Comparison of ENCODE assay signal across 16 cellular contexts in genomic region chr15:38685686-38686339, GRCh38.
A peak's percentile ranks its signal among the peaks of the same experiment; 100 is the strongest.
DNase-seq lines count a peak whose midpoint lies in the region; ATAC-seq and TF ChIP-seq lines count a peak whose summit lies in the region.
"Had no signal": no experiment of that assay in that cellular context is flagged by ENCODE, and none has a peak within 500 bp of the region (broad histone marks: within the 10 kb centered on the region; RNA-seq: fewer than 3 reads in every experiment).

No MANE protein-coding gene starts in this region.

- H4K91ac ChIP-seq in IMR-90 (ENCODE audit: insufficient read depth, low read depth, low read length) (no peak overlapping the region), mesenchymal stem cell (ENCODE audit: low read length) (no peak overlapping the region)

- H3K27ac ChIP-seq in IMR-90 (ENCODE audit: insufficient read depth, low read length) (no peak overlapping the region), mesenchymal stem cell (ENCODE audit: low read length, poor library complexity, severe bottlenecking) (no peak overlapping the region), tibial artery (no peak overlapping the region), breast epithelium (no peak overlapping the region)
- H3K27ac ChIP-seq: upper lobe of right lung had no signal

- H2AK9ac ChIP-seq in IMR-90 (replicated peaks; ENCODE audit: low read depth, low read length, poor library complexity), result no peak overlapping the region

- H2BK20ac ChIP-seq in IMR-90 (ENCODE audit: low read depth, low read length), result no peak overlapping the region

- no peak for ATAC-seq in IMR-90 (ENCODE audit: low read depth)
- ATAC-seq: upper lobe of right lung had no signal

- H2AFZ ChIP-seq in IMR-90 (replicated peaks; ENCODE audit: low read length, poor library complexity), result no peak overlapping the region
- peak overlapping the region; percentile 30 for H2AFZ ChIP-seq in mesenchymal stem cell (ENCODE audit: low read depth, low read length)

- no peak overlapping the region for H2BK12ac ChIP-seq in mesenchymal stem cell (ENCODE audit: low read length in 2 of 2)

- no CpG with 5 or more reads among the region's 4 CpGs for WGBS in IMR-90 (ENCODE audit: extremely low coverage in 2 of 2, insufficient read length in 1 of 2), 2 experiments
- WGBS in mesenchymal stem cell, result 89% methylated on average over 4 of the region's 4 CpGs

- H3K9ac ChIP-seq in IMR-90 (ENCODE audit: low read depth, low read length) (no peak overlapping the region), mesenchymal stem cell (ENCODE audit: low read length) (no peak overlapping the region)

- no peak overlapping the region for H3K4me3 ChIP-seq in IMR-90 (ENCODE audit: insufficient read depth, low read depth, low read length)
- no peak overlapping the region for H3K4me3 ChIP-seq in mesenchymal stem cell (ENCODE audit: insufficient read depth in 1 of 2, low read depth in 1 of 2, low read length in 2 of 2)
- H3K4me3 ChIP-seq in tibial artery, result no peak overlapping the region
- H3K4me3 ChIP-seq in breast epithelium, result no peak overlapping the region
- H3K4me3 ChIP-seq: upper lobe of right lung had no signal

- H3K27me3 Mint-ChIP-seq in activated CD4-positive, alpha-beta T cell treated with anti-CD3 and anti-CD28 coated beads, Interleukin-2, amount 10 ng/mL, durations not matched to agents 24 days and 14 days, result no peaks in the 10 kb centered on the region
- no peaks in the 10 kb centered on the region for H3K27me3 Mint-ChIP-seq in activated T-helper 1 cell treated with anti-CD3 and anti-CD28 coated beads, Interleukin-12 subunit alpha, Interleukin-12 subunit beta, Interleukin-2, Interleukin-4 antibody, amounts not matched to agents 30 ng/mL and 10 ng/mL and 1 ng/mL, durations not matched to agents 14 hours and 24 hours and 36 hours (ENCODE audit: insufficient read depth)
- H3K27me3 Mint-ChIP-seq: B cell; dendritic cell treated with granulocyte-macrophage colony-stimulating factor and Interleukin-4, amounts not matched to agents 40 ng/mL and 50 ng/mL, for 4 days had no signal

- peak; percentile 90 for DNase-seq in activated CD4-positive, alpha-beta T cell treated with anti-CD3 and anti-CD28 coated beads, Interleukin-2, amount 10 ng/mL, durations not matched to agents 24 days and 14 days
- DNase-seq in activated CD4-positive, alpha-beta T cell treated with anti-CD3 and anti-CD28 coated beads, Interleukin-2, amount 50 U/mL, for 4 hours, result no peak
- no peak for DNase-seq in IMR-90
- DNase-seq in activated T-helper 1 cell treated with anti-CD3 and anti-CD28 coated beads, Interleukin-12 subunit alpha, Interleukin-12 subunit beta, Interleukin-2, Interleukin-4 antibody, amounts not matched to agents 30 ng/mL and 10 ng/mL and 1 ng/mL, durations not matched to agents 14 hours and 24 hours and 36 hours (ENCODE audit: low spot score), result peak; percentile 51
- DNase-seq in mesenchymal stem cell, result no peak
- no peak for DNase-seq in tibial artery
- DNase-seq in HK-2 (ENCODE audit: unreplicated experiment), result no peak
- no peak for DNase-seq in breast epithelium (ENCODE audit: low spot score in 2 of 2)
- DNase-seq: 8988T; NCI-H2171 treated with DMSO at 0.1 percent for 48 hours; NCI-H526 treated with DMSO at 0.1 percent for 48 hours; stimulated activated CD4-positive, alpha-beta T cell treated with anti-CD3 and anti-CD28 coated beads, Interleukin-2, amount 100 ng/mL, for 24 hours; upper lobe of right lung had no signal

- CTCF ChIA-PET in IMR-90 (lab: Yijun Ruan, JAX), result interaction anchor here (1.9 kb wide), 1 partner anchor 14 kb away, joined by 6 read pairs; no protein-coding TSS in a partner anchor

- no peak overlapping the region for H3K4ac ChIP-seq in IMR-90 (ENCODE audit: low read depth, low read length)
- no peak overlapping the region for H3K4ac ChIP-seq in mesenchymal stem cell (ENCODE audit: low read depth in 1 of 2, low read length in 2 of 2)

- in situ Hi-C loops in IMR-90 (cut with MboI; ENCODE audit: low sequenced_read_pairs), result loop anchor here (25.0 kb wide), 1 partner anchor 249 kb away; no protein-coding TSS in a partner anchor

- no peaks in the 10 kb centered on the region for H4K20me1 ChIP-seq in IMR-90 (ENCODE audit: insufficient read depth, low read length)

- H2BK15ac ChIP-seq in IMR-90 (ENCODE audit: low read depth, low read length) (no peak overlapping the region), mesenchymal stem cell (ENCODE audit: low read depth, poor library complexity, severe bottlenecking) (no peak overlapping the region)

- H4K5ac ChIP-seq in IMR-90 (ENCODE audit: low read depth, low read length), result no peak overlapping the region

- dilution Hi-C loops in IMR-90 (cut with HindIII; ENCODE audit: low sequenced_read_pairs, unreplicated experiment), result no loop called here

- H3K4me1 Mint-ChIP-seq in activated CD4-positive, alpha-beta T cell treated with anti-CD3 and anti-CD28 coated beads, Interleukin-2, amount 10 ng/mL, durations not matched to agents 24 days and 14 days, result peaks cover 84% of the 10 kb centered on the region
- H3K4me1 Mint-ChIP-seq in activated T-helper 1 cell treated with anti-CD3 and anti-CD28 coated beads, Interleukin-12 subunit alpha, Interleukin-12 subunit beta, Interleukin-2, Interleukin-4 antibody, amounts not matched to agents 30 ng/mL and 10 ng/mL and 1 ng/mL, durations not matched to agents 14 hours and 24 hours and 36 hours (ENCODE audit: low read depth), result peaks cover 90% of the 10 kb centered on the region
- H3K4me1 Mint-ChIP-seq: nephron had no signal

- no peak overlapping the region for H2BK5ac ChIP-seq in IMR-90 (ENCODE audit: low read depth, low read length, poor library complexity, severe bottlenecking)
- no peak overlapping the region for H2BK5ac ChIP-seq in mesenchymal stem cell (ENCODE audit: low read depth, low read length, poor library complexity, severe bottlenecking)

- no peaks in the 10 kb centered on the region for H3K9me3 ChIP-seq in IMR-90 (ENCODE audit: control insufficient read depth, insufficient read depth, low read length)
- H3K9me3 ChIP-seq in mesenchymal stem cell (ENCODE audit: control insufficient read depth, low read length), result no peaks in the 10 kb centered on the region
- H3K9me3 ChIP-seq in tibial artery, result no peaks in the 10 kb centered on the region
- no peaks in the 10 kb centered on the region for H3K9me3 ChIP-seq in breast epithelium
- H3K9me3 ChIP-seq: upper lobe of right lung had no signal

- H3K56ac ChIP-seq in IMR-90 (ENCODE audit: extremely low read depth, insufficient read depth, low read length), result no peak overlapping the region

- H3K4me1 ChIP-seq in IMR-90 (ENCODE audit: control insufficient read depth, insufficient read depth, low read length) (no peaks in the 10 kb centered on the region), mesenchymal stem cell (ENCODE audit: control insufficient read depth, insufficient read depth, low read depth, low read length) (no peaks in the 10 kb centered on the region), tibial artery (no peaks in the 10 kb centered on the region), breast epithelium (no peaks in the 10 kb centered on the region)
- H3K4me1 ChIP-seq: upper lobe of right lung had no signal

- H3K27me3 ChIP-seq in IMR-90 (ENCODE audit: control insufficient read depth, insufficient read depth, low read length) (peaks cover 10% of the 10 kb centered on the region), mesenchymal stem cell (ENCODE audit: control insufficient read depth in 1 of 2, insufficient read depth in 1 of 2, low read length in 2 of 2) (no peaks in the 10 kb centered on the region), tibial artery (no peaks in the 10 kb centered on the region), breast epithelium (no peaks in the 10 kb centered on the region)
- H3K27me3 ChIP-seq: upper lobe of right lung had no signal

- H3K4me2 ChIP-seq in IMR-90 (ENCODE audit: low read depth, low read length) (no peak overlapping the region), mesenchymal stem cell (ENCODE audit: low read length, poor library complexity, severe bottlenecking) (no peak overlapping the region)

- H2AK5ac ChIP-seq in IMR-90 (ENCODE audit: low read depth, low read length) (no peak overlapping the region), mesenchymal stem cell (ENCODE audit: low read length, severe bottlenecking) (no peak overlapping the region)

- no peak overlapping the region for H3K14ac ChIP-seq in IMR-90 (replicated peaks; ENCODE audit: low read depth, low read length)
- no peak overlapping the region for H3K14ac ChIP-seq in mesenchymal stem cell (ENCODE audit: low read length in 2 of 2)

- H3K4me3 Mint-ChIP-seq in activated CD4-positive, alpha-beta T cell treated with anti-CD3 and anti-CD28 coated beads, Interleukin-2, amount 10 ng/mL, durations not matched to agents 24 days and 14 days, result peak overlapping the region; percentile 71
- H3K4me3 Mint-ChIP-seq in activated T-helper 1 cell treated with anti-CD3 and anti-CD28 coated beads, Interleukin-12 subunit alpha, Interleukin-12 subunit beta, Interleukin-2, Interleukin-4 antibody, amounts not matched to agents 30 ng/mL and 10 ng/mL and 1 ng/mL, durations not matched to agents 14 hours and 24 hours and 36 hours, result peak overlapping the region; percentile 43
- H3K4me3 Mint-ChIP-seq: B cell; dendritic cell treated with granulocyte-macrophage colony-stimulating factor and Interleukin-4, amounts not matched to agents 40 ng/mL and 50 ng/mL, for 4 days; nephron had no signal

- H3K9me3 Mint-ChIP-seq in activated CD4-positive, alpha-beta T cell treated with anti-CD3 and anti-CD28 coated beads, Interleukin-2, amount 10 ng/mL, durations not matched to agents 24 days and 14 days, result no peaks in the 10 kb centered on the region
- H3K9me3 Mint-ChIP-seq in activated T-helper 1 cell treated with anti-CD3 and anti-CD28 coated beads, Interleukin-12 subunit alpha, Interleukin-12 subunit beta, Interleukin-2, Interleukin-4 antibody, amounts not matched to agents 30 ng/mL and 10 ng/mL and 1 ng/mL, durations not matched to agents 14 hours and 24 hours and 36 hours, result no peaks in the 10 kb centered on the region
- H3K9me3 Mint-ChIP-seq: nephron had no signal

- H3K9me1 ChIP-seq in IMR-90 (ENCODE audit: insufficient read depth, low read length), result no peaks in the 10 kb centered on the region; the same call in 1 of the 2 replicates

- TF ChIP-seq CTCF in IMR-90 (conservative IDR thresholded peaks at IDR 0.05; ENCODE audit: low read depth, low read length) (no peak), tibial artery (IDR thresholded peaks at IDR 0.05) (no peak), breast epithelium (IDR thresholded peaks at IDR 0.05) (no peak)

- no peak for TF ChIP-seq RAD21 in IMR-90 (IDR thresholded peaks at IDR 0.05; ENCODE audit: low read length)

- H3K23ac ChIP-seq in IMR-90 (ENCODE audit: low read depth, low read length) (no peak overlapping the region), mesenchymal stem cell (ENCODE audit: low read length in 2 of 2) (no peak overlapping the region)

- H4K8ac ChIP-seq in IMR-90 (ENCODE audit: low read depth in 2 of 2, low read length in 2 of 2), result no peak overlapping the region
- no peak overlapping the region for H4K8ac ChIP-seq in mesenchymal stem cell (ENCODE audit: low read length)

- POLR2A ChIA-PET in IMR-90 (lab: Charles Lee; ENCODE audit: unreplicated experiment), result no interaction called here

- H3K27ac Mint-ChIP-seq in activated CD4-positive, alpha-beta T cell treated with anti-CD3 and anti-CD28 coated beads, Interleukin-2, amount 10 ng/mL, durations not matched to agents 24 days and 14 days, result peak overlapping the region; percentile 97
- H3K27ac Mint-ChIP-seq in activated T-helper 1 cell treated with anti-CD3 and anti-CD28 coated beads, Interleukin-12 subunit alpha, Interleukin-12 subunit beta, Interleukin-2, Interleukin-4 antibody, amounts not matched to agents 30 ng/mL and 10 ng/mL and 1 ng/mL, durations not matched to agents 14 hours and 24 hours and 36 hours, result peak overlapping the region; percentile 95
- H3K27ac Mint-ChIP-seq: B cell; dendritic cell treated with granulocyte-macrophage colony-stimulating factor and Interleukin-4, amounts not matched to agents 40 ng/mL and 50 ng/mL, for 4 days; nephron had no signal

- H3K36me3 ChIP-seq in IMR-90 (ENCODE audit: control insufficient read depth, insufficient read depth, low read length), result no peaks in the 10 kb centered on the region
- H3K36me3 ChIP-seq in mesenchymal stem cell (ENCODE audit: control insufficient read depth in 1 of 2, insufficient read depth in 2 of 2, low read depth in 1 of 2, low read length in 2 of 2), result no peaks in the 10 kb centered on the region
- no peaks in the 10 kb centered on the region for H3K36me3 ChIP-seq in tibial artery
- H3K36me3 ChIP-seq in breast epithelium, result no peaks in the 10 kb centered on the region
- H3K36me3 ChIP-seq: upper lobe of right lung had no signal

- no TSS peak for BruUV-seq in IMR-90 (replicated peaks; lab: Mats Ljungman, UMichigan)

- H2BK120ac ChIP-seq in IMR-90 (ENCODE audit: low read depth, low read length) (no peak overlapping the region), mesenchymal stem cell (ENCODE audit: low read depth, low read length) (no peak overlapping the region)

- intact Hi-C loops in activated CD4-positive, alpha-beta T cell treated with anti-CD3 and anti-CD28 coated beads, Interleukin-2, amount 10 ng/mL, durations not matched to agents 24 days and 14 days (cut with micrococcal nuclease), result no loop called here
- intact Hi-C loops in IMR-90 (cut with micrococcal nuclease) (no loop called here), tibial artery (cut with DNase I; ENCODE audit: low total_unique reads) (loop anchor here (5.0 kb wide), 1 partner anchor 214 kb away; no protein-coding TSS in a partner anchor), breast epithelium (cut with DNase I; ENCODE audit: low total_unique reads) (no loop called here)
- intact Hi-C loops in activated T-helper 1 cell treated with anti-CD3 and anti-CD28 coated beads, Interleukin-12 subunit alpha, Interleukin-12 subunit beta, Interleukin-2, Interleukin-4 antibody, amounts not matched to agents 30 ng/mL and 10 ng/mL and 1 ng/mL, durations not matched to agents 14 hours and 24 hours and 36 hours (cut with micrococcal nuclease), result loop anchor here (1.0 to 10.0 kb wide), 4 partner anchors 13 to 1419 kb away; partner anchors contain the start of gene BMF

- H3K36me3 Mint-ChIP-seq in activated CD4-positive, alpha-beta T cell treated with anti-CD3 and anti-CD28 coated beads, Interleukin-2, amount 10 ng/mL, durations not matched to agents 24 days and 14 days (ENCODE audit: low read depth), result peaks cover 3% of the 10 kb centered on the region
- peaks cover 2% of the 10 kb centered on the region for H3K36me3 Mint-ChIP-seq in activated T-helper 1 cell treated with anti-CD3 and anti-CD28 coated beads, Interleukin-12 subunit alpha, Interleukin-12 subunit beta, Interleukin-2, Interleukin-4 antibody, amounts not matched to agents 30 ng/mL and 10 ng/mL and 1 ng/mL, durations not matched to agents 14 hours and 24 hours and 36 hours (ENCODE audit: low read depth)

- H3K18ac ChIP-seq in IMR-90 (ENCODE audit: low read depth, low read length) (no peak overlapping the region), mesenchymal stem cell (ENCODE audit: low read depth in 1 of 2, low read length in 2 of 2) (no peak overlapping the region)

- H3K79me1 ChIP-seq in IMR-90 (ENCODE audit: low read depth in 1 of 2, low read length in 2 of 2) (no peaks in the 10 kb centered on the region), mesenchymal stem cell (replicated peaks; ENCODE audit: low read length, poor library complexity, severe bottlenecking) (no peaks in the 10 kb centered on the region)

- TF ChIP-seq POLR2A in IMR-90 (IDR thresholded peaks at IDR 0.05; ENCODE audit: low read depth, low read length) (no peak), breast epithelium (IDR thresholded peaks at IDR 0.05) (no peak)

Comparison
In these comparisons a context has a peak if more than half of its experiments do, and no peak if none do; other contexts are left out.
1. DNase-seq: peak in activated CD4-positive, alpha-beta T cell treated with anti-CD3 and anti-CD28 coated beads, Interleukin-2, amount 10 ng/mL, durations not matched to agents 24 days and 14 days (single experiment) and activated T-helper 1 cell treated with anti-CD3 and anti-CD28 coated beads, Interleukin-12 subunit alpha, Interleukin-12 subunit beta, Interleukin-2, Interleukin-4 antibody, amounts not matched to agents 30 ng/mL and 10 ng/mL and 1 ng/mL, durations not matched to agents 14 hours and 24 hours and 36 hours (single experiment); none in activated CD4-positive, alpha-beta T cell treated with anti-CD3 and anti-CD28 coated beads, Interleukin-2, amount 50 U/mL, for 4 hours (0 of 2), IMR-90 (single experiment), mesenchymal stem cell (single experiment), tibial artery (0 of 2), HK-2 (single experiment) and breast epithelium (0 of 2).
2. intact Hi-C loops: an anchor here in activated T-helper 1 cell treated with anti-CD3 and anti-CD28 coated beads, Interleukin-12 subunit alpha, Interleukin-12 subunit beta, Interleukin-2, Interleukin-4 antibody, amounts not matched to agents 30 ng/mL and 10 ng/mL and 1 ng/mL, durations not matched to agents 14 hours and 24 hours and 36 hours (1.0 to 10.0 kb wide) and tibial artery (5.0 kb wide); none called in activated CD4-positive, alpha-beta T cell treated with anti-CD3 and anti-CD28 coated beads, Interleukin-2, amount 10 ng/mL, durations not matched to agents 24 days and 14 days, IMR-90 and breast epithelium.